7 cellular contexts compared by ENCODE assay signal in genomic region chr11:86972734-86973133, GRCh38. TPM values are rescaled to one million over a fixed set of nuclear protein-coding genes. Genes with fewer than 3 reads are reported as not detected.
"Had no signal": no experiment of that assay in that cellular context is flagged by ENCODE, and none has a peak within 500 bp of the region (broad histone marks: within the 10 kb centered on the region; RNA-seq: fewer than 3 reads in every experiment).

No MANE protein-coding gene starts in this region.

- H3K4me2 ChIP-seq: KMS-11 had no signal

- H3K9ac ChIP-seq: KMS-11 had no signal

- FAIRE-seq: HTR-8/SVneo had no signal

- H3K27ac ChIP-seq: HL-60, KMS-11 had no signal

- H3K4me1 Mint-ChIP-seq: IgD-negative memory B cell had no signal

- DNase-seq: IMR-90, KBM-7, KG1 had no signal

- H3K27ac Mint-ChIP-seq: IgD-negative memory B cell had no signal

RNA-seq across cellular contexts. Expression of gene FZD4, which starts 17.5 kb away (rescaled TPM):
- polyA plus RNA-seq: IgD-negative memory B cell had no signal
